8 cellular contexts compared by ENCODE assay signal in the genomic region with DNA sequence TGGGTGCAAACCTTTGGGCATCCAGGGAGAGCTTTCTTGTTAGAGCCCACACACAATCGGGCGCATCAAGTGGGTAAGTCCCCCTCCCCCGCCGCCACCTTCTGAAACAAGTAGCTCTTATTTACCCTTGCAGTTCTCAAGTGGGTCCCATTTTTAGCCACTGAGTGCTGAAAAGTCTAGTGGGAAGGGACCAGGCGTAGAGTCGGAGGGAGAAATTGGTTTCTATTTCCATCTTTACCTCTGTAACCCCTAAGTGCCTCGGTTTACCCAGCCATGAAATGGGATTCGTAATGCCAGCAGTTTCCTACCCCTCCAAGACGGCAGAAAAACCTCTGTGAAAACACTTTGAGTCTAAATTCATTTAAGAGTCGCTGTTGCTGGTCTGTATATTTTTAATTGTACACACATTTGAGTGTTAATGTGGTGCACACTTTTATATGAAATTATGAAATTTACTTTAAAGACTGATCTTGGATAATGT. TPM values are rescaled to one million over a fixed set of nuclear protein-coding genes. Genes with fewer than 3 reads are reported as not detected.
DNase-seq lines count a peak whose midpoint lies in the region; ATAC-seq and TF ChIP-seq lines count a peak whose summit lies in the region.

No MANE protein-coding gene starts in this region.

- TF ChIP-seq CTCF in astrocyte of the spinal cord (IDR thresholded peaks at IDR 0.05; ENCODE audit: low read depth, low read length) (no peak), kidney epithelial cell (IDR thresholded peaks at IDR 0.05; ENCODE audit: insufficient read depth, low read length, poor library complexity, severe bottlenecking) (no peak)

- DNase-seq in astrocyte of the spinal cord (ENCODE audit: low read depth, low spot score) (peak; percentile 4), kidney epithelial cell (ENCODE audit: low read depth) (no peak), amniotic stem cell (lab: John Stamatoyannopoulos, UW) (no peak), NAMALWA (ENCODE audit: low spot score) (no peak)
- no peak for DNase-seq in stimulated activated naive CD8-positive, alpha-beta T cell treated with anti-CD3 and anti-CD28 coated beads, Interleukin-15, amount 100 ng/mL, for 72 hours

- H3K4me1 Mint-ChIP-seq in stimulated activated naive CD8-positive, alpha-beta T cell treated with anti-CD3 and anti-CD28 coated beads, Interleukin-15, amount 100 ng/mL, for 72 hours, result no peaks in the 10 kb centered on the region

- no peaks in the 10 kb centered on the region for H3K9me3 ChIP-seq in BLaER1
- no peaks in the 10 kb centered on the region for H3K9me3 ChIP-seq in HUES6 (ENCODE audit: control insufficient read depth, insufficient read depth, low read depth, low read length)

- H3K4me2 ChIP-seq in BLaER1, result peak overlapping the region; percentile 99

- H3K36me3 ChIP-seq in BLaER1 (no peaks in the 10 kb centered on the region), HUES6 (ENCODE audit: control insufficient read depth, insufficient read depth, low read length) (no peaks in the 10 kb centered on the region), kidney epithelial cell (ENCODE audit: control insufficient read depth, insufficient read depth, low read length) (no peaks in the 10 kb centered on the region)

- H3K4me1 ChIP-seq in BLaER1 (peaks cover 11% of the 10 kb centered on the region), HUES6 (ENCODE audit: control insufficient read depth, insufficient read depth, low read length) (no peaks in the 10 kb centered on the region; the same call in 1 of the 2 replicates)

- no peaks in the 10 kb centered on the region for H3K9me3 Mint-ChIP-seq in stimulated activated naive CD8-positive, alpha-beta T cell treated with anti-CD3 and anti-CD28 coated beads, Interleukin-15, amount 100 ng/mL, for 72 hours

- H3K9ac ChIP-seq in BLaER1 (no peak overlapping the region), HUES6 (ENCODE audit: low read length) (peak overlapping the region; percentile 57)

- H3K27ac Mint-ChIP-seq in stimulated activated naive CD8-positive, alpha-beta T cell treated with anti-CD3 and anti-CD28 coated beads, Interleukin-15, amount 100 ng/mL, for 72 hours, result no peak overlapping the region

- H3K27ac ChIP-seq in BLaER1, result no peak overlapping the region
- no peak overlapping the region for H3K27ac ChIP-seq in HUES6 (ENCODE audit: low read depth, low read length)

- H3K27me3 ChIP-seq in BLaER1, result peaks cover 47% of the 10 kb centered on the region
- peaks cover 28% of the 10 kb centered on the region for H3K27me3 ChIP-seq in HUES6 (ENCODE audit: control insufficient read depth, insufficient read depth, low read length)
- H3K27me3 ChIP-seq in kidney epithelial cell (ENCODE audit: control insufficient read depth, insufficient read depth, low read length), result no peaks in the 10 kb centered on the region

- H4K20me1 ChIP-seq in BLaER1, result no peaks in the 10 kb centered on the region

- peaks cover 36% of the 10 kb centered on the region for H3K27me3 Mint-ChIP-seq in stimulated activated naive CD8-positive, alpha-beta T cell treated with anti-CD3 and anti-CD28 coated beads, Interleukin-15, amount 100 ng/mL, for 72 hours

- peak overlapping the region; percentile 76 to 78 for H3K4me3 Mint-ChIP-seq in stimulated activated naive CD8-positive, alpha-beta T cell treated with anti-CD3 and anti-CD28 coated beads, Interleukin-15, amount 100 ng/mL, for 72 hours

- H3K4me3 ChIP-seq in BLaER1 (peak overlapping the region; percentile 78), HUES6 (ENCODE audit: low read depth, low read length) (peak overlapping the region; percentile 82), astrocyte of the spinal cord (ENCODE audit: low read depth, low read length) (peak overlapping the region; percentile 49), kidney epithelial cell (ENCODE audit: low read depth, low read length) (peak overlapping the region; percentile 78)

- ATAC-seq in stimulated activated naive CD8-positive, alpha-beta T cell treated with anti-CD3 and anti-CD28 coated beads, Interleukin-15, amount 100 ng/mL, for 72 hours, result peak; percentile 16
- ATAC-seq in HG03378 (IDR thresholded peaks at IDR 0.05; ENCODE audit: unreplicated experiment), result no peak

- in situ Hi-C loops in astrocyte of the spinal cord (cut with HindIII; ENCODE audit: low sequenced_read_pairs), result no loop called here

RNA-seq across cellular contexts. Expression of a gene that starts 0.9 kb away (rescaled TPM):
- total RNA-seq in kidney epithelial cell, result 3.0 and 4.0 TPM in 2 replicates

RNA-seq across cellular contexts. Expression of a gene that starts 45.3 kb away (rescaled TPM):
- 0.92 and 1.0 TPM in 2 replicates for total RNA-seq in kidney epithelial cell
